In the genomic region with DNA sequence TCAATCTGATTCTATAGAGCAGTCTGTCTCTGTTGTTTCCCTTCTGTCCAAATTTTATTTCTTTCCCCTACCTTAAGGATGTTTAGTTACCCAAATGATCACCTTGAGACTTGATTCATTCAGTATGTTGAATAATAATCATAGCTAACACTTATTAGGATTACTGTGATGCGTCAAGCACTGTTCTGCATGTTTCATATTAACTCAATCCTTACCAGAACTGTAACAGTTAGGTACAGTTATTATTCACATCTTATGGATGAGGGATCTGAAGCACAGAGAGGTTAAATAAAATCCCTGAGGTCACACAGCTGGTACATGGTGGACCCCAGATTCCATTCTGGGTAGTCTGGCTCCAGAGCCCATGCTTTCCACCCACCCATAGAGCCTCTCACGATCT, we compare ENCODE assay signal across 14 cellular contexts.
DNase-seq lines count a peak whose midpoint lies in the region; ATAC-seq, FAIRE-seq and TF ChIP-seq lines count a peak whose summit lies in the region.
"Had no signal": no experiment of that assay in that cellular context is flagged by ENCODE, and none has a peak within 500 bp of the region (broad histone marks: within the 10 kb centered on the region; RNA-seq: fewer than 3 reads in every experiment).

No MANE protein-coding gene starts in this region.

- TF ChIP-seq POLR2A in H54 (IDR thresholded peaks at IDR 0.05; ENCODE audit: low read depth, low read length) (no peak), GM12878 (IDR thresholded peaks at IDR 0.05; ENCODE audit: low read depth, low read length) (no peak)

- CTCF ChIA-PET in GM12878 (lab: Yijun Ruan, JAX) = interaction anchor here (0.5 to 6.0 kb wide), 12 partner anchors 8 to 274 kb away, joined by 3 to 36 read pairs (median 4); a partner anchor contains a TSS

- H4K20me1 ChIP-seq in GM12878 (ENCODE audit: control insufficient read depth, insufficient read depth) = no peaks in the 10 kb centered on the region

- TF ChIP-seq CTCF in GM12878 (IDR thresholded peaks at IDR 0.05 in 2 of 3, conservative IDR thresholded peaks at IDR 0.05 in 1 of 3; ENCODE audit: control insufficient read depth in 2 of 3, extremely low read depth in 1 of 3, insufficient read depth in 1 of 3, low read depth in 3 of 3, low read length in 3 of 3) = no peak
- TF ChIP-seq CTCF in psoas muscle (IDR thresholded peaks at IDR 0.05) = no peak
- TF ChIP-seq CTCF in osteocyte (IDR thresholded peaks at IDR 0.05) = no peak

- H3K79me2 ChIP-seq in GM12878 (ENCODE audit: control insufficient read depth, insufficient read depth, low read length) = peaks cover 6% of the 10 kb centered on the region; the same call in 1 of the 2 replicates

- H2AFZ ChIP-seq in GM12878 (ENCODE audit: control insufficient read depth, low read depth, low read length) = no peak overlapping the region
- H2AFZ ChIP-seq: PC-9 had no signal

- ATAC-seq in GM12878 = peak; percentile 6; the same call in 2 of the 3 replicates
- ATAC-seq in psoas muscle = no peak
- ATAC-seq in GM21528 (IDR thresholded peaks at IDR 0.05; ENCODE audit: low FRiP score, unreplicated experiment) = no peak
- no peak for ATAC-seq in HG03432 (IDR thresholded peaks at IDR 0.05; ENCODE audit: unreplicated experiment)

- no peak for DNase-seq in activated CD4-positive, alpha-beta T cell treated with anti-CD3 and anti-CD28 coated beads, Interleukin-2, amount 10 ng/mL, durations not matched to agents 24 days and 14 days
- DNase-seq in activated CD4-positive, alpha-beta T cell treated with anti-CD3 and anti-CD28 coated beads, Interleukin-2, amount 50 U/mL, for 4 hours = no peak
- no peak for DNase-seq in H54 (ENCODE audit: insufficient read length, low spot score)
- no peak for DNase-seq in GM12878 (ENCODE audit: low read depth, low spot score)
- DNase-seq in psoas muscle = no peak
- DNase-seq in osteocyte (ENCODE audit: extremely low spot score, unreplicated experiment) = no peak
- DNase-seq: erythroblast, KG1, NCI-H446, PC-9 had no signal

- RAD21 ChIA-PET in GM12878 (lab: Charles Lee; ENCODE audit: unreplicated experiment) = interaction anchor here (0.7 to 6.5 kb wide), 10 partner anchors 10 to 274 kb away, joined by 3 to 38 read pairs (median 7); a partner anchor contains a TSS

- no peak for TF ChIP-seq RAD21 in GM12878 (IDR thresholded peaks at IDR 0.05; ENCODE audit: insufficient read depth, low read depth, low read length)

- no TSS peak for BruUV-seq in GM12878 (replicated peaks; lab: Mats Ljungman, UMichigan)

- H3K9me3 ChIP-seq in GM12878 (replicated peaks; ENCODE audit: control insufficient read depth, insufficient read depth, low read length) (no peaks in the 10 kb centered on the region), psoas muscle (no peaks in the 10 kb centered on the region)
- H3K9me3 ChIP-seq: thoracic aorta had no signal

- H3K27ac ChIP-seq in GM12878 (ENCODE audit: control insufficient read depth, insufficient read depth) = peak overlapping the region; percentile 67
- peak overlapping the region; percentile 33 for H3K27ac ChIP-seq in psoas muscle
- H3K27ac ChIP-seq: PC-9, thoracic aorta, VCaP had no signal

- H3K36me3 ChIP-seq in GM12878 (ENCODE audit: control insufficient read depth in 2 of 2, insufficient read depth in 2 of 2, low read length in 1 of 2) = peaks cover 0 to 3% of the 10 kb centered on the region in 2 experiments; a peak in 2 of 4 replicates
- H3K36me3 ChIP-seq in psoas muscle (ENCODE audit: insufficient read depth in 1 of 2, low read depth in 1 of 2) = peaks cover 0 to 8% of the 10 kb centered on the region in 2 donors
- H3K36me3 ChIP-seq: thoracic aorta had no signal

- peak overlapping the region; percentile 79 for H3K4me3 Mint-ChIP-seq in activated CD4-positive, alpha-beta T cell treated with anti-CD3 and anti-CD28 coated beads, Interleukin-2, amount 10 ng/mL, durations not matched to agents 24 days and 14 days
- H3K4me3 Mint-ChIP-seq in osteocyte (ENCODE audit: unreplicated experiment) = no peak overlapping the region

- peaks cover 10% of the 10 kb centered on the region for H3K36me3 Mint-ChIP-seq in activated CD4-positive, alpha-beta T cell treated with anti-CD3 and anti-CD28 coated beads, Interleukin-2, amount 10 ng/mL, durations not matched to agents 24 days and 14 days (ENCODE audit: low read depth)
- peaks cover 10% of the 10 kb centered on the region for H3K36me3 Mint-ChIP-seq in osteocyte (ENCODE audit: unreplicated experiment)

- peak overlapping the region; percentile 67 for H3K4me2 ChIP-seq in GM12878 (ENCODE audit: control insufficient read depth, insufficient read depth)
- H3K4me2 ChIP-seq: PC-9 had no signal

- H3K4me1 Mint-ChIP-seq in activated CD4-positive, alpha-beta T cell treated with anti-CD3 and anti-CD28 coated beads, Interleukin-2, amount 10 ng/mL, durations not matched to agents 24 days and 14 days = peaks cover 29% of the 10 kb centered on the region
- peaks cover 7% of the 10 kb centered on the region for H3K4me1 Mint-ChIP-seq in osteocyte (ENCODE audit: unreplicated experiment)

- intact Hi-C loops in activated CD4-positive, alpha-beta T cell treated with anti-CD3 and anti-CD28 coated beads, Interleukin-2, amount 10 ng/mL, durations not matched to agents 24 days and 14 days (cut with micrococcal nuclease) = loop anchor here (2.0 to 10.0 kb wide), 2 partner anchors 37 to 599 kb away; no protein-coding TSS in a partner anchor
- intact Hi-C loops in GM12878 (cut with micrococcal nuclease; ENCODE audit: unreplicated experiment) (loop anchor here (2.0 to 10.0 kb wide), 4 partner anchors 35 to 426 kb away; no protein-coding TSS in a partner anchor), psoas muscle (cut with DNase I) (no loop called here)

- SMC1A ChIA-PET in GM12878 (lab: Charles Lee; ENCODE audit: uncharacterized antibody, unreplicated experiment) = interaction anchor here (0.5 to 28.8 kb wide), 19 partner anchors 13 to 1240 kb away, joined by 3 to 553 read pairs (median 4); a partner anchor contains a TSS

- in situ Hi-C loops in GM12878 (cut with MboI) = no loop called here

- POLR2A ChIA-PET in GM12878 (lab: Charles Lee) = interaction anchor here (0.7 to 2.6 kb wide), 6 partner anchors 31 to 275 kb away, joined by 3 to 8 read pairs (median 4); no protein-coding TSS in a partner anchor

- peak overlapping the region; percentile 15; the same call in 1 of the 2 replicates for H3K9ac ChIP-seq in GM12878 (ENCODE audit: control insufficient read depth, insufficient read depth, low read length)

- peak overlapping the region; percentile 67 for H3K27ac Mint-ChIP-seq in activated CD4-positive, alpha-beta T cell treated with anti-CD3 and anti-CD28 coated beads, Interleukin-2, amount 10 ng/mL, durations not matched to agents 24 days and 14 days
- H3K27ac Mint-ChIP-seq in osteocyte (ENCODE audit: unreplicated experiment) = no peak overlapping the region

- no peaks in the 10 kb centered on the region for H3K27me3 ChIP-seq in GM12878 (replicated peaks in 1 of 2; ENCODE audit: control insufficient read depth in 2 of 2, insufficient read depth in 2 of 2, low read length in 1 of 2)
- H3K27me3 ChIP-seq in psoas muscle (ENCODE audit: insufficient read depth in 3 of 3, low read length in 2 of 3) = no peaks in the 10 kb centered on the region

- FAIRE-seq in H54 (lab: Jason Lieb, UNC) = peak; percentile 75
- FAIRE-seq in GM12878 (lab: Jason Lieb, UNC) = no peak

- peak overlapping the region; percentile 58; the same call in 1 of the 2 replicates for H3K4me3 ChIP-seq in GM12878
- no peak overlapping the region for H3K4me3 ChIP-seq in psoas muscle
- H3K4me3 ChIP-seq: PC-9, thoracic aorta had no signal

- H3K27me3 Mint-ChIP-seq in activated CD4-positive, alpha-beta T cell treated with anti-CD3 and anti-CD28 coated beads, Interleukin-2, amount 10 ng/mL, durations not matched to agents 24 days and 14 days = no peaks in the 10 kb centered on the region
- no peaks in the 10 kb centered on the region for H3K27me3 Mint-ChIP-seq in osteocyte (ENCODE audit: unreplicated experiment)

- WGBS in GM12878 (ENCODE audit: insufficient coverage, insufficient replicate concordance, low lambda C conversion rate, missing lambda C conversion rate) = 0% methylated on average over 2 of the region's 2 CpGs
- WGBS in psoas muscle, 3 donors = 89 to 92% (median 90%) methylated on average over 2 of the region's 2 CpGs

- peaks cover 46% of the 10 kb centered on the region for H3K4me1 ChIP-seq in GM12878 (ENCODE audit: control insufficient read depth, insufficient read depth, low read length)
- peaks cover 16% of the 10 kb centered on the region for H3K4me1 ChIP-seq in psoas muscle

- no peak for TF ChIP-seq EP300 in GM12878 (IDR thresholded peaks at IDR 0.05; ENCODE audit: borderline replicate concordance in 1 of 2, control insufficient read depth in 1 of 2, low read depth in 2 of 2, low read length in 2 of 2)

- H3K9me3 Mint-ChIP-seq in activated CD4-positive, alpha-beta T cell treated with anti-CD3 and anti-CD28 coated beads, Interleukin-2, amount 10 ng/mL, durations not matched to agents 24 days and 14 days = no peaks in the 10 kb centered on the region
- H3K9me3 Mint-ChIP-seq in osteocyte (ENCODE audit: unreplicated experiment) = no peaks in the 10 kb centered on the region

TF ChIP-seq in GM12878, 131 proteins besides CTCF, POLR2A, EP300 and RAD21 (continues in another document):
- TF ChIP-seq, protein P1, sequence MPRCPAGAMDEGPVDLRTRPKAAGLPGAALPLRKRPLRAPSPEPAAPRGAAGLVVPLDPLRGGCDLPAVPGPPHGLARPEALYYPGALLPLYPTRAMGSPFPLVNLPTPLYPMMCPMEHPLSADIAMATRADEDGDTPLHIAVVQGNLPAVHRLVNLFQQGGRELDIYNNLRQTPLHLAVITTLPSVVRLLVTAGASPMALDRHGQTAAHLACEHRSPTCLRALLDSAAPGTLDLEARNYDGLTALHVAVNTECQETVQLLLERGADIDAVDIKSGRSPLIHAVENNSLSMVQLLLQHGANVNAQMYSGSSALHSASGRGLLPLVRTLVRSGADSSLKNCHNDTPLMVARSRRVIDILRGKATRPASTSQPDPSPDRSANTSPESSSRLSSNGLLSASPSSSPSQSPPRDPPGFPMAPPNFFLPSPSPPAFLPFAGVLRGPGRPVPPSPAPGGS (IDR thresholded peaks at IDR 0.05; ENCODE audit: borderline replicate concordance, insufficient read depth, low read depth, low read length, poor library complexity, severe bottlenecking) = no peak

Comparison
In these comparisons a context has a peak if more than half of its experiments do, and no peak if none do; other contexts are left out.
1. intact Hi-C loops: an anchor here in activated CD4-positive, alpha-beta T cell treated with anti-CD3 and anti-CD28 coated beads, Interleukin-2, amount 10 ng/mL, durations not matched to agents 24 days and 14 days (2.0 to 10.0 kb wide) and GM12878 (2.0 to 10.0 kb wide); none called in psoas muscle.